ENCODE assay signal across 8 cellular contexts in the genomic region with DNA sequence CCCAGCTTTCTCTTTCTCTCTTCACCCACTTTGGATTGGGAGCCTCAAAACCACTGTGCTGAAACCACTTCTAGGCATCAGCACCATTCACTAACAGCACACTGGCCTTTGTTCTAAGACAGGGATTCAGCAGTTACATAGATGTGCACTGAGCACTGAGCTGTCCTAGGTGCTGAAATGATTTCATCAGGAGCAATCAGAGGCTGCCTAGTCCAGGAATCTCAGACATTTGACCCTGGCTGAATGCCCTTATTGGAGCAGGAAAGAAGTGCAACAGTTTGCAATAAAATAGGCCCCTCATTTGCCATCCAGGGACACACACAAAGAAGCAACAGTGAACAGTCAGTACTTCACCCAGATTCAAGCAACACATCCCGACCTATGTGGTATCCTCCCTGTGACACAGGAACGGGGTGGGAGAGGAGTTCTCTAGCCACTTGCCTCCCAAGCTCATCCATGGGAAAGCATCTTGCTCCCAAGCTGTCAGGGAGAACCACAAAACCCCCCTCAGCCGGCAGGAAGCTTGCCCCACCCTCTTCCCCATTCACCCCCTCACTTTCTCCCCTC.
DNase-seq lines count a peak whose midpoint lies in the region; ATAC-seq and TF ChIP-seq lines count a peak whose summit lies in the region.

No MANE protein-coding gene starts in this region.

- no peak for TF ChIP-seq POLR2A in erythroblast (IDR thresholded peaks at IDR 0.05; ENCODE audit: low read length)

- ATAC-seq in PC-3 (peak; percentile 79), HG02870 (IDR thresholded peaks at IDR 0.05; ENCODE audit: unreplicated experiment) (no peak), HG03442 (IDR thresholded peaks at IDR 0.05; ENCODE audit: unreplicated experiment) (no peak)

- no TSS peak for BruUV-seq in PC-3 (replicated peaks; lab: Mats Ljungman, UMichigan)

- POLR2A ChIA-PET in PC-3 (lab: Charles Lee; ENCODE audit: unreplicated experiment): no interaction called here

- H3K27me3 ChIP-seq in PC-3 (ENCODE audit: low read length): peaks cover 55% of the 10 kb centered on the region

- no peak overlapping the region for H3K27ac ChIP-seq in PC-3 (ENCODE audit: low read length)

- H3K4me3 ChIP-seq in PC-3 (ENCODE audit: low read length): no peak overlapping the region

- no peaks in the 10 kb centered on the region for H3K36me3 ChIP-seq in PC-3 (ENCODE audit: low read depth, low read length)

- no peaks in the 10 kb centered on the region for H3F3A ChIP-seq in PC-3 (ENCODE audit: low read length, unreplicated experiment)

- no peaks in the 10 kb centered on the region for H3K4me1 ChIP-seq in PC-3 (ENCODE audit: insufficient read depth, low read length)

- CTCF ChIA-PET in PC-3 (lab: Charles Lee): no interaction called here

- H3K4me2 ChIP-seq in PC-3 (ENCODE audit: low read length): no peak overlapping the region

- no peak for TF ChIP-seq CTCF in PC-3 (conservative IDR thresholded peaks at IDR 0.05; ENCODE audit: low read depth, low read length)

- H2AFZ ChIP-seq in PC-3 (ENCODE audit: low read length): no peak overlapping the region

- H3K9me2 ChIP-seq in PC-3 (replicated peaks; ENCODE audit: low read length): no peaks in the 10 kb centered on the region

- no peaks in the 10 kb centered on the region for H4K20me1 ChIP-seq in PC-3 (ENCODE audit: low read length)

- no peak overlapping the region for H3K9ac ChIP-seq in PC-3 (ENCODE audit: low read length)

- H3K79me2 ChIP-seq in PC-3 (ENCODE audit: low read length): no peaks in the 10 kb centered on the region

- DNase-seq in NCI-H82 (lab: John Stamatoyannopoulos, UW) (peak; percentile 10), NCI-H82 treated with DMSO at 0.1 percent for 48 hours (lab: John Stamatoyannopoulos, UW; ENCODE audit: unreplicated experiment) (no peak), PC-3 (peak; percentile 73), erythroblast (lab: John Stamatoyannopoulos, UW) (peak; percentile 37 to 52), pulmonary artery endothelial cell (ENCODE audit: low read depth, low spot score) (peak; percentile 41)
- DNase-seq in stimulated activated CD4-positive, alpha-beta T cell treated with anti-CD3 and anti-CD28 coated beads, Interleukin-12 subunit alpha, Interleukin-12 subunit beta, amount 100 ng/mL, for 4 hours: no peak

- no peaks in the 10 kb centered on the region for H3K9me3 ChIP-seq in PC-3 (ENCODE audit: low read length)

- intact Hi-C loops in PC-3 (cut with micrococcal nuclease): no loop called here

Comparison
In these comparisons a context has a peak if more than half of its experiments do, and no peak if none do; other contexts are left out.
1. DNase-seq: peak in NCI-H82 (single experiment), PC-3 (single experiment), erythroblast (2 of 2) and pulmonary artery endothelial cell (single experiment); none in NCI-H82 treated with DMSO at 0.1 percent for 48 hours (single experiment) and stimulated activated CD4-positive, alpha-beta T cell treated with anti-CD3 and anti-CD28 coated beads, Interleukin-12 subunit alpha, Interleukin-12 subunit beta, amount 100 ng/mL, for 4 hours (single experiment).